ENCODE assay signal across 20 cellular contexts in the genomic region with DNA sequence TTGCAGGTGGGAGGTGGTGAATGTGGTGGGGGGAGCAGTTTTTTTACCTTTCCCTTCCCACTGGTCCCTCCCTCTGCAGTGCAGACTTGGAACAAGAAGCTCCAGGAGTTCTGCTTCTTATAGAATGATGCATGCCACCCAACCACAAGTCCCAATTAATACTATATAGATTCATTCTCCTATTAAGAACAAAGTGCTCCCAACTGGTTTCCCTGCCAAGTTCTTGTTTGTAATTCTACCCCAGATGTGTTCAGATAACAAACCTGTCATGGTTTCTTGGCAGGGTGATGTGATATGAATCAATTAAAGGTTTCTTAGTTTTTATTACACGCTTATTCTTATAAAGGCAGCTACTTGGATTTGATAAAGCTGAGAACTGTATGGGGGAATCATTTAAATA. TPM values are rescaled to one million over a fixed set of nuclear protein-coding genes. Genes with fewer than 3 reads are reported as not detected.
DNase-seq lines count a peak whose midpoint lies in the region; TF ChIP-seq lines count a peak whose summit lies in the region.
"Had no signal": no experiment of that assay in that cellular context is flagged by ENCODE, and none has a peak within 500 bp of the region (broad histone marks: within the 10 kb centered on the region; RNA-seq: fewer than 3 reads in every experiment).

No MANE protein-coding gene starts in this region.

- no peaks in the 10 kb centered on the region for H3K27me3 Mint-ChIP-seq in MCF 10A (ENCODE audit: insufficient read depth, unreplicated experiment)
- H3K27me3 Mint-ChIP-seq: CD4-positive, alpha-beta memory T cell had no signal

- no peak for TF ChIP-seq RAD21 in Ishikawa (IDR thresholded peaks at IDR 0.05; ENCODE audit: low read depth)

- H3K27me3 ChIP-seq in mammary epithelial cell (ENCODE audit: insufficient read depth, low read length): no peaks in the 10 kb centered on the region
- H3K27me3 ChIP-seq in parathyroid adenoma (ENCODE audit: control insufficient read depth, insufficient read depth, low read length): no peaks in the 10 kb centered on the region
- H3K27me3 ChIP-seq in Karpas-422 (ENCODE audit: low read length): no peaks in the 10 kb centered on the region
- H3K27me3 ChIP-seq: BLaER1, MG63 had no signal

- TF ChIP-seq EP300 in Ishikawa (IDR thresholded peaks at IDR 0.05; ENCODE audit: borderline replicate concordance): no peak

- intact Hi-C loops in MCF 10A (cut with micrococcal nuclease): no loop called here
- intact Hi-C loops in mammary epithelial cell (cut with micrococcal nuclease): no loop called here

- no peak overlapping the region for H3K4me2 ChIP-seq in mammary epithelial cell (ENCODE audit: insufficient read depth, low read depth, low read length)
- peak overlapping the region; percentile 59 for H3K4me2 ChIP-seq in parathyroid adenoma (ENCODE audit: low read length)
- no peak overlapping the region for H3K4me2 ChIP-seq in Karpas-422 (ENCODE audit: low read depth, low read length, poor library complexity, severe bottlenecking)
- H3K4me2 ChIP-seq: BLaER1, KMS-11 had no signal

- no peak for DNase-seq in MCF 10A (ENCODE audit: unreplicated experiment)
- DNase-seq in mammary epithelial cell: no peak
- peak; percentile 61 for DNase-seq in NCI-H69 (lab: John Stamatoyannopoulos, UW)
- no peak for DNase-seq in Karpas-422
- no peak for DNase-seq in foreskin melanocyte
- DNase-seq: Calu3; CD4-positive, alpha-beta memory T cell; MG63; NCI-H1048; NCI-H146; NCI-H2029 treated with DMSO at 0.1 percent for 48 hours; NCI-H226; NCI-H526; NK-92 treated with Interleukin-12 subunit alpha and Interleukin-12 subunit beta, amount 100 ng/mL, for 24 hours; Right ventricle myocardium superior; SW 1271 had no signal

- no peak overlapping the region for H2AFZ ChIP-seq in mammary epithelial cell (ENCODE audit: low read depth, low read length)
- no peak overlapping the region for H2AFZ ChIP-seq in parathyroid adenoma
- no peak overlapping the region for H2AFZ ChIP-seq in Karpas-422 (ENCODE audit: low read length)

- 100% methylated on average over 1 of the region's 1 CpG for WGBS in mammary epithelial cell (ENCODE audit: low coverage, missing lambda C conversion rate)

- dilution Hi-C loops in mammary epithelial cell (cut with HindIII; ENCODE audit: low sequenced_read_pairs): no loop called here

- peaks cover 59% of the 10 kb centered on the region for H3K36me3 Mint-ChIP-seq in MCF 10A (ENCODE audit: insufficient read depth, unreplicated experiment)

- in situ Hi-C loops in mammary epithelial cell (cut with MboI; ENCODE audit: low sequenced_read_pairs in 2 of 2): loop anchor here in 1 of 2 donors (25.0 kb wide), 1 partner anchor 391 kb away; no protein-coding TSS in a partner anchor

- H3K27ac ChIP-seq in mammary epithelial cell (ENCODE audit: insufficient read depth, low read depth, low read length) (no peak overlapping the region), parathyroid adenoma (no peak overlapping the region), Karpas-422 (ENCODE audit: low read length) (no peak overlapping the region)
- H3K27ac ChIP-seq: BLaER1, KMS-11 had no signal

- H3K4me3 Mint-ChIP-seq in MCF 10A (ENCODE audit: unreplicated experiment): no peak overlapping the region
- H3K4me3 Mint-ChIP-seq: CD4-positive, alpha-beta memory T cell had no signal

- H3K9me2 ChIP-seq in Karpas-422 (replicated peaks; ENCODE audit: insufficient read depth, low read length): no peaks in the 10 kb centered on the region

- no peak for TF ChIP-seq CTCF in MCF 10A (IDR thresholded peaks at IDR 0.05; ENCODE audit: unreplicated experiment)
- no peak for TF ChIP-seq CTCF in mammary epithelial cell (conservative IDR thresholded peaks at IDR 0.05 in 1 of 2, IDR thresholded peaks at IDR 0.05 in 1 of 2; ENCODE audit: extremely low read depth in 1 of 2, insufficient read depth in 1 of 2, low read depth in 1 of 2, low read length in 2 of 2)
- TF ChIP-seq CTCF in parathyroid adenoma (IDR thresholded peaks at IDR 0.05): no peak

- H3K9ac ChIP-seq in mammary epithelial cell (ENCODE audit: insufficient read depth, low read length): no peak overlapping the region
- no peak overlapping the region for H3K9ac ChIP-seq in parathyroid adenoma
- no peak overlapping the region for H3K9ac ChIP-seq in Karpas-422 (ENCODE audit: low read length)
- H3K9ac ChIP-seq: BLaER1, KMS-11 had no signal

- H3K4me1 ChIP-seq in mammary epithelial cell (ENCODE audit: insufficient read depth, low read length) (peaks cover 13% of the 10 kb centered on the region), parathyroid adenoma (peaks cover 32% of the 10 kb centered on the region), Karpas-422 (ENCODE audit: low read length) (no peaks in the 10 kb centered on the region)
- H3K4me1 ChIP-seq: BLaER1 had no signal

- POLR2A ChIA-PET in MCF 10A (lab: Yijun Ruan, JAX): interaction anchor here (0.8 kb wide), 1 partner anchor 14 kb away, joined by 3 read pairs; no protein-coding TSS in a partner anchor

- peaks cover 29% of the 10 kb centered on the region for H3K4me1 Mint-ChIP-seq in MCF 10A (ENCODE audit: insufficient read depth, unreplicated experiment)

- peaks cover 15% of the 10 kb centered on the region for H3K9me3 Mint-ChIP-seq in MCF 10A (ENCODE audit: unreplicated experiment)

- peak overlapping the region; percentile 41 for H3K27ac Mint-ChIP-seq in MCF 10A (ENCODE audit: low read depth, unreplicated experiment)

- H4K20me1 ChIP-seq in mammary epithelial cell (ENCODE audit: insufficient read depth, low read length) (no peaks in the 10 kb centered on the region), Karpas-422 (ENCODE audit: insufficient read depth, low read depth, low read length) (peaks cover 3% of the 10 kb centered on the region; the same call in 1 of the 2 replicates)

- BruUV-seq in MCF 10A (replicated peaks; lab: Mats Ljungman, UMichigan): no TSS peak
- no TSS peak for BruUV-seq in mammary epithelial cell (replicated peaks; lab: Mats Ljungman, UMichigan)

- no peaks in the 10 kb centered on the region for H3K9me3 ChIP-seq in mammary epithelial cell (replicated peaks; ENCODE audit: insufficient read depth, low read length)
- H3K9me3 ChIP-seq in parathyroid adenoma (ENCODE audit: control insufficient read depth, low read length): no peaks in the 10 kb centered on the region
- no peaks in the 10 kb centered on the region for H3K9me3 ChIP-seq in Karpas-422 (ENCODE audit: low read length)

- H3K79me2 ChIP-seq in mammary epithelial cell (ENCODE audit: insufficient read depth, low read length): peaks cover 13% of the 10 kb centered on the region
- H3K79me2 ChIP-seq in parathyroid adenoma: peaks cover 2% of the 10 kb centered on the region
- peaks cover 39% of the 10 kb centered on the region for H3K79me2 ChIP-seq in Karpas-422 (ENCODE audit: low read length)

- CTCF ChIA-PET in MCF 10A (lab: Yijun Ruan, JAX): interaction anchor here (2.0 kb wide), 1 partner anchor 124 kb away, joined by 9 read pairs; a partner anchor contains a TSS
- CTCF ChIA-PET in mammary epithelial cell (lab: Charles Lee; ENCODE audit: low non-redundant PET): no interaction called here

- peaks cover 2% of the 10 kb centered on the region for H3K36me3 ChIP-seq in mammary epithelial cell (ENCODE audit: insufficient read depth, low read length)
- H3K36me3 ChIP-seq in parathyroid adenoma (ENCODE audit: control insufficient read depth, insufficient read depth, low read length): no peaks in the 10 kb centered on the region
- H3K36me3 ChIP-seq in Karpas-422 (ENCODE audit: insufficient read depth, low read length): peaks cover 40% of the 10 kb centered on the region

- H3K4me3 ChIP-seq in mammary epithelial cell (replicated peaks in 1 of 3; ENCODE audit: insufficient read depth in 1 of 3, low read depth in 2 of 3, low read length in 3 of 3) (no peak overlapping the region), parathyroid adenoma (ENCODE audit: low read depth, low read length) (peak overlapping the region; percentile 23), Karpas-422 (ENCODE audit: low read length) (no peak overlapping the region)
- H3K4me3 ChIP-seq: BLaER1, MG63 had no signal

TF ChIP-seq in Ishikawa, 13 proteins besides CTCF, POLR2A, EP300 and RAD21:
- TF ChIP-seq CEBPB (IDR thresholded peaks at IDR 0.05) (no peak), CREB1 (IDR thresholded peaks at IDR 0.05; ENCODE audit: low read depth) (no peak), NFIC (IDR thresholded peaks at IDR 0.05) (peak; percentile 68), ZBTB7A (IDR thresholded peaks at IDR 0.05; ENCODE audit: low read depth) (no peak), TEAD4 (IDR thresholded peaks at IDR 0.05) (no peak), TAF1 (IDR thresholded peaks at IDR 0.05; ENCODE audit: low read depth) (no peak), FOXM1 (IDR thresholded peaks at IDR 0.05; ENCODE audit: borderline replicate concordance, low read depth) (no peak)

RNA-seq across cellular contexts. Expression of a gene that starts 23.9 kb away (rescaled TPM):
- total RNA-seq in MCF 10A (2022) (141 and 167 TPM in 2 replicates), mammary epithelial cell (10 to 100 TPM; 39.5 to 76.6 TPM)
- polyA plus RNA-seq in mammary epithelial cell: 95.7 TPM
- 63.7 TPM for polyA minus RNA-seq in mammary epithelial cell
- 167 and 177 TPM in 2 replicates for total RNA-seq in Karpas-422 (2014; rRNA removed; shearing (Covaris generic); ENCODE audit: low replicate concordance)
